23 cellular contexts compared by ENCODE assay signal in the genomic region with DNA sequence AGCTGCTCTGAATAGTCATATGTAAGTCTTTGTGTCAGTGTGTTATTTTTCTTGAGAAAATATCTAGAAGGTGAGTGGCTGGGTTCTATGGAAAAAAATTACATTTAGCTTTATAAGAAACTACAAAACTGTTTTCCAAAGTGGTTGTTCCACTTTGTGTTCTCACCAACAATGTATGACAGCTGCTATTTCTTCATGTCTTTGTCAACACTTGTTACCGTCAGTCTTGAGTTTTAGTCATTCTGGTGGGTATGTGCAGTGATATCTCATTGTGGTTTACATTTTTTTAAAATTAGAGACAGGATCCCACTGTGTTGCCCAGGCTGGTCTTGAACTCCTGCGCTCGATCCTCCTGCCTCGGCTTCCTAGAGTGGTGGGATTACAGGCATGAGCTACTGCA.
"Had no signal": no experiment of that assay in that cellular context is flagged by ENCODE, and none has a peak within 500 bp of the region (broad histone marks: within the 10 kb centered on the region; RNA-seq: fewer than 3 reads in every experiment).

No MANE protein-coding gene starts in this region.

- ATAC-seq: foreskin keratinocyte; left cardiac atrium; naive thymus-derived CD8-positive, alpha-beta T cell; right cardiac atrium had no signal

- H3K4me1 Mint-ChIP-seq: naive thymus-derived CD8-positive, alpha-beta T cell had no signal

- H3K4me1 ChIP-seq: esophagus squamous epithelium, foreskin keratinocyte, left ventricle myocardium inferior, neural progenitor cell, stomach, transverse colon had no signal

- H3K9me3 Mint-ChIP-seq: naive thymus-derived CD8-positive, alpha-beta T cell; neural progenitor cell had no signal

- H3K4me3 Mint-ChIP-seq: naive thymus-derived CD8-positive, alpha-beta T cell; neural progenitor cell had no signal

- H3K27me3 ChIP-seq: esophagus squamous epithelium, foreskin keratinocyte, hepatocyte, neural progenitor cell, ovary, stomach, transverse colon had no signal

- H3K27me3 Mint-ChIP-seq: naive thymus-derived CD8-positive, alpha-beta T cell had no signal

- H3K27ac ChIP-seq: epithelial cell of prostate, esophagus squamous epithelium, foreskin keratinocyte, hepatocyte, left ventricle myocardium inferior, neural progenitor cell, ovary, stomach, thoracic aorta, transverse colon had no signal

- H3K9me3 ChIP-seq: esophagus squamous epithelium, left ventricle myocardium inferior, ovary, stomach, thoracic aorta, transverse colon had no signal

- H3K36me3 Mint-ChIP-seq: neural progenitor cell had no signal

- H3K36me3 ChIP-seq: esophagus squamous epithelium, left ventricle myocardium inferior, neural progenitor cell, ovary, stomach, thoracic aorta, transverse colon had no signal

- DNase-seq: effector memory CD4-positive, alpha-beta T cell; esophagus squamous epithelium; foreskin keratinocyte; head of caudate nucleus; kidney; left cardiac atrium; left ventricle myocardium inferior; mesendoderm; naive thymus-derived CD8-positive, alpha-beta T cell; nucleus accumbens; ovary; right cardiac atrium; stimulated activated CD4-positive, alpha-beta T cell treated with anti-CD3 and anti-CD28 coated beads, Interleukin-2, amount 100 ng/mL, for 24 hours; stimulated activated CD4-positive, alpha-beta T cell treated with anti-CD3 and anti-CD28 coated beads, Interleukin-4, amount 100 ng/mL, for 4 hours; stimulated activated naive CD4-positive, alpha-beta T cell; stomach; substantia nigra; transverse colon had no signal

- H3K4me3 ChIP-seq: esophagus squamous epithelium, hepatocyte, left ventricle myocardium inferior, lung, neural progenitor cell, ovary, stomach, thoracic aorta, transverse colon had no signal

- H3K27ac Mint-ChIP-seq: naive thymus-derived CD8-positive, alpha-beta T cell; neural progenitor cell had no signal
